In genomic region chr1:247373721-247374141, GRCh38 we compare ENCODE assay signal across 8 cellular contexts. TPM values are rescaled to one million over a fixed set of nuclear protein-coding genes. Genes with fewer than 3 reads are reported as not detected.
A peak's percentile ranks its signal among the peaks of the same experiment; 100 is the strongest.
DNase-seq lines count a peak whose midpoint lies in the region; ATAC-seq and TF ChIP-seq lines count a peak whose summit lies in the region.

No MANE protein-coding gene starts in this region.

- H3K4me1 ChIP-seq in colonic mucosa (no peaks in the 10 kb centered on the region), lower lobe of right lung (no peaks in the 10 kb centered on the region)

- H3K4me3 ChIP-seq in colonic mucosa, result peak overlapping the region; percentile 23
- peak overlapping the region; percentile 43 for H3K4me3 ChIP-seq in lower lobe of right lung

- ATAC-seq in GM18508 (IDR thresholded peaks at IDR 0.05; ENCODE audit: insufficient read depth, unreplicated experiment), result peak; percentile 65
- peak; percentile 80 to 87 for ATAC-seq in lower lobe of right lung

- H3K27ac ChIP-seq in colonic mucosa (no peak overlapping the region), lower lobe of right lung (no peak overlapping the region)

- no peaks in the 10 kb centered on the region for H3K9me3 ChIP-seq in colonic mucosa
- H3K9me3 ChIP-seq in lower lobe of right lung, result no peaks in the 10 kb centered on the region

- DNase-seq in HT-29 (ENCODE audit: low spot score) (peak; percentile 64), colonic mucosa (peak; percentile 61), lower lobe of right lung (peak; percentile 55), NCI-H446 (lab: John Stamatoyannopoulos, UW) (no peak), COR-L47 (lab: John Stamatoyannopoulos, UW) (no peak)
- DNase-seq in activated CD4-positive, CD25-positive, alpha-beta regulatory T cell treated with anti-CD3 and anti-CD28 coated beads, Interleukin-2, amount 50 U/mL, for 72 hours, result peak; percentile 32
- DNase-seq in stimulated activated CD8-positive, alpha-beta memory T cell treated with anti-CD3 and anti-CD28 coated beads, Interleukin-4, amount 100 ng/mL, for 1 hour (ENCODE audit: low read depth in 2 of 2, low spot score in 1 of 2), result peak; percentile 26 to 39

- no peaks in the 10 kb centered on the region for H3K36me3 ChIP-seq in colonic mucosa
- H3K36me3 ChIP-seq in lower lobe of right lung, result no peaks in the 10 kb centered on the region

- no peak overlapping the region for H3K9ac ChIP-seq in colonic mucosa (ENCODE audit: low read depth in 2 of 2, low read length in 2 of 2)

- H3K27me3 ChIP-seq in colonic mucosa, result no peaks in the 10 kb centered on the region
- no peaks in the 10 kb centered on the region for H3K27me3 ChIP-seq in lower lobe of right lung (ENCODE audit: low read depth)

- intact Hi-C loops in colonic mucosa (cut with DNase I), result loop anchor here (5.0 kb wide), 1 partner anchor 114 kb away; no protein-coding TSS in a partner anchor
- intact Hi-C loops in lower lobe of right lung (cut with DNase I), result no loop called here

- TF ChIP-seq CTCF in colonic mucosa (IDR thresholded peaks at IDR 0.05) (peak; percentile 29), lower lobe of right lung (IDR thresholded peaks at IDR 0.05) (peak; percentile 43)

RNA-seq across cellular contexts. Expression of gene ZNF496, which starts 42.1 kb away (rescaled TPM):
- 34.3 and 37.7 TPM in 2 replicates for total RNA-seq in HT-29 (2014; rRNA removed; shearing (Covaris generic))
- 10 to 100 TPM; 11.7 to 15.6 TPM for total RNA-seq in colonic mucosa
- total RNA-seq in lower lobe of right lung, result 16.9 TPM

RNA-seq across cellular contexts. Expression of gene NLRP3, which starts 42.2 kb away (rescaled TPM):
- total RNA-seq in HT-29 (2014; rRNA removed; shearing (Covaris generic)), result 0.70 and 0.71 TPM in 2 replicates
- total RNA-seq in colonic mucosa, result 1 to 10 TPM in 1 of 2 donors, under 1 TPM in 1; 0.22 to 2.2 TPM
- 3.5 TPM for total RNA-seq in lower lobe of right lung

Comparison
In these comparisons a context has a peak if more than half of its experiments do, and no peak if none do; other contexts are left out.
1. DNase-seq: peak in HT-29 (single experiment), activated CD4-positive, CD25-positive, alpha-beta regulatory T cell treated with anti-CD3 and anti-CD28 coated beads, Interleukin-2, amount 50 U/mL, for 72 hours (single experiment), colonic mucosa (single experiment), lower lobe of right lung (single experiment) and stimulated activated CD8-positive, alpha-beta memory T cell treated with anti-CD3 and anti-CD28 coated beads, Interleukin-4, amount 100 ng/mL, for 1 hour (2 of 2); none in NCI-H446 (0 of 2) and COR-L47 (single experiment).